In the genomic region with DNA sequence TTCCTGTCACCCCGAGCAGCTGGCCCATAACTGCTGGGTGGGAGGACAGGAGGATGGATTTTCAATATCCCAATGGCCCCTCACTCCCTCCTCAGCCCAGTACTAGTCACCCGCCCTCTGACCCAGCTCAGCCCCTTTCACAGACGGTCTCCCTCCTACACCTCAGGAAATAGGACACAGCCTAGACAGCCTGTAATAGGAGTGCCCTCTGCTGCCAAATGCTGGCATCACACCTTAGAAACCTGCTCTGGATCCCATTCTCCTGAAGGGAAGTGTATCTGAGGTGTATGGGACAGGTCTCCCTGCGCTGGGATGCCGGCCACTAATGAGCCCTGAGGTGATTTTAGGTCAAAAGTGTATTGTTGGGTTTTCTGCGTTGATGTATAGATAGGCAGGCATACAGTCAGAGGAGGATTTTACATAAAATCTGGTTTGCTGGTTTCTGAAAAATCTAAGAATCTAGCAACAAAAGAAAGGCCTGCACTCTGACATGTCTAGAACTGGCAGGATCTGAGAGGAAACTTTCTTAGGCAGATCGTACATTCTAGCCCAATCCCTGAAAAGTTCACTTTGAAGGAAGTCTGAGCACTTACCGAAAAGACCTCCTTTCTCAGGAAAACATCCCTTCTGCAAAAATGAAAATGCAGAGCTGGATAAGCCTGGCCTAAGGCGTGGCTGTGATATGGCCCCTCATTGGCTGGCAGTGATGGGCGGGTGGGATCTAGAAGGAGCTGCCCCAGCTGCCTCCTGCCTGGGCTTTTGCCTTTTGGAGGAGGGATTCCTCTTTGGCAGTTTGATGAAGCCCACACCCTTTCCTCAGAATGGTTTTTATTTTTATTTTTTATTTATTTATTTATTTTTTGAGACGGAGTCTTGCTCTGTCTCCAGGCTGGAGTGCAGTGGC, we compare ENCODE assay signal across 10 cellular contexts. TPM values are rescaled to one million over a fixed set of nuclear protein-coding genes. Genes with fewer than 3 reads are reported as not detected.
DNase-seq lines count a peak whose midpoint lies in the region; ATAC-seq and TF ChIP-seq lines count a peak whose summit lies in the region.
"Had no signal": no experiment of that assay in that cellular context is flagged by ENCODE, and none has a peak within 500 bp of the region (broad histone marks: within the 10 kb centered on the region; RNA-seq: fewer than 3 reads in every experiment).

No MANE protein-coding gene starts in this region.

- peaks cover 0 to 2% of the 10 kb centered on the region in 2 donors for H3K36me3 Mint-ChIP-seq in CD4-positive, alpha-beta memory T cell
- no peaks in the 10 kb centered on the region for H3K36me3 Mint-ChIP-seq in activated CD8-positive, alpha-beta T cell treated with anti-CD3 and anti-CD28 coated beads for 36 hours (ENCODE audit: low read depth)
- no peaks in the 10 kb centered on the region for H3K36me3 Mint-ChIP-seq in endodermal cell (ENCODE audit: low read depth)
- H3K36me3 Mint-ChIP-seq: IgD-negative memory B cell had no signal

- ATAC-seq in GM19455 (IDR thresholded peaks at IDR 0.05; ENCODE audit: unreplicated experiment): peak; percentile 64
- peak; percentile 77 for ATAC-seq in activated CD8-positive, alpha-beta T cell treated with anti-CD3 and anti-CD28 coated beads for 36 hours

- peaks cover 14 to 31% of the 10 kb centered on the region in 2 donors for H3K27me3 Mint-ChIP-seq in CD4-positive, alpha-beta memory T cell
- H3K27me3 Mint-ChIP-seq in activated CD8-positive, alpha-beta T cell treated with anti-CD3 and anti-CD28 coated beads for 36 hours: peaks cover 29% of the 10 kb centered on the region
- H3K27me3 Mint-ChIP-seq in endodermal cell (ENCODE audit: insufficient read depth): peaks cover 7% of the 10 kb centered on the region

- TF ChIP-seq CTCF in activated CD8-positive, alpha-beta T cell treated with anti-CD3 and anti-CD28 coated beads for 36 hours (IDR thresholded peaks at IDR 0.05): peak; percentile 76
- peak; percentile 83 for TF ChIP-seq CTCF in endodermal cell (conservative IDR thresholded peaks at IDR 0.05)

- peaks cover 0 to 4% (median 0%) of the 10 kb centered on the region in 8 donors for H3K9me3 Mint-ChIP-seq in CD4-positive, alpha-beta memory T cell
- peaks cover 1% of the 10 kb centered on the region for H3K9me3 Mint-ChIP-seq in activated CD8-positive, alpha-beta T cell treated with anti-CD3 and anti-CD28 coated beads for 36 hours
- peaks cover 14% of the 10 kb centered on the region for H3K9me3 Mint-ChIP-seq in endodermal cell

- H3K27ac Mint-ChIP-seq in CD4-positive, alpha-beta memory T cell: no peak overlapping the region
- H3K27ac Mint-ChIP-seq in activated CD8-positive, alpha-beta T cell treated with anti-CD3 and anti-CD28 coated beads for 36 hours: no peak overlapping the region
- no peak overlapping the region for H3K27ac Mint-ChIP-seq in endodermal cell
- H3K27ac Mint-ChIP-seq: IgD-negative memory B cell had no signal

- peak in 4 of 5 donors; percentile 25 to 37 (median 29) for DNase-seq in CD4-positive, alpha-beta memory T cell
- DNase-seq in HK-2 (ENCODE audit: unreplicated experiment) (peak; percentile 80), NCI-H748 (lab: John Stamatoyannopoulos, UW; ENCODE audit: unreplicated experiment) (peak; percentile 55), endodermal cell (peak; percentile 98), midbrain (lab: John Stamatoyannopoulos, UW) (peak; percentile 78)
- DNase-seq in activated CD8-positive, alpha-beta T cell treated with anti-CD3 and anti-CD28 coated beads for 36 hours: peak; percentile 75
- peak; percentile 10 for DNase-seq in stimulated activated naive CD4-positive, alpha-beta T cell treated with Interleukin-2 at 50 U/mL for 16 hours (lab: John Stamatoyannopoulos, UW)

- intact Hi-C loops in CD4-positive, alpha-beta memory T cell (cut with micrococcal nuclease): loop anchor here (5.0 to 10.0 kb wide), 2 partner anchors 208 to 1014 kb away; a partner anchor contains a TSS
- intact Hi-C loops in activated CD8-positive, alpha-beta T cell treated with anti-CD3 and anti-CD28 coated beads for 36 hours (cut with micrococcal nuclease): loop anchor here (2.0 kb wide), 1 partner anchor 50 kb away; no protein-coding TSS in a partner anchor

- WGBS in endodermal cell (ENCODE audit: insufficient coverage in 1 of 2, insufficient read length in 1 of 2), 2 experiments: 65 to 73% methylated on average over 7 to 10 of the region's 11 CpGs

- no peaks in the 10 kb centered on the region for H3K9me3 ChIP-seq in CD4-positive, alpha-beta memory T cell (ENCODE audit: control insufficient read depth in 1 of 2, low read length in 2 of 2)
- peaks cover 6% of the 10 kb centered on the region for H3K9me3 ChIP-seq in endodermal cell (ENCODE audit: control insufficient read depth, low read length)

- peaks cover 0 to 8% (median 3%) of the 10 kb centered on the region in 4 donors for H3K4me1 Mint-ChIP-seq in CD4-positive, alpha-beta memory T cell
- peaks cover 4% of the 10 kb centered on the region for H3K4me1 Mint-ChIP-seq in activated CD8-positive, alpha-beta T cell treated with anti-CD3 and anti-CD28 coated beads for 36 hours (ENCODE audit: low read depth)
- peaks cover 9% of the 10 kb centered on the region for H3K4me1 Mint-ChIP-seq in endodermal cell

- no peaks in the 10 kb centered on the region for H3K4me1 ChIP-seq in CD4-positive, alpha-beta memory T cell (ENCODE audit: insufficient read depth, low read length)
- no peaks in the 10 kb centered on the region for H3K4me1 ChIP-seq in endodermal cell (ENCODE audit: control insufficient read depth, insufficient read depth, low read length)

- H3K36me3 ChIP-seq in CD4-positive, alpha-beta memory T cell (ENCODE audit: insufficient read depth, low read length): no peaks in the 10 kb centered on the region
- H3K36me3 ChIP-seq in endodermal cell (ENCODE audit: control insufficient read depth, insufficient read depth, low read length): no peaks in the 10 kb centered on the region

- no peak overlapping the region for H3K4me3 Mint-ChIP-seq in CD4-positive, alpha-beta memory T cell
- no peak overlapping the region for H3K4me3 Mint-ChIP-seq in activated CD8-positive, alpha-beta T cell treated with anti-CD3 and anti-CD28 coated beads for 36 hours
- no peak overlapping the region for H3K4me3 Mint-ChIP-seq in endodermal cell
- H3K4me3 Mint-ChIP-seq: IgD-negative memory B cell had no signal

- POLR2A ChIA-PET in CD4-positive, alpha-beta memory T cell (lab: Charles Lee; ENCODE audit: partially characterized antibody): no interaction called here
- POLR2A ChIA-PET in activated CD8-positive, alpha-beta T cell treated with anti-CD3 and anti-CD28 coated beads for 36 hours (lab: Charles Lee): interaction anchor here (0.9 kb wide), 1 partner anchor 32 kb away, joined by 3 read pairs; no protein-coding TSS in a partner anchor

- H3K27ac ChIP-seq in CD4-positive, alpha-beta memory T cell (ENCODE audit: low read depth, low read length): no peak overlapping the region
- H3K27ac ChIP-seq in endodermal cell (ENCODE audit: low read depth, low read length): no peak overlapping the region

- no peak overlapping the region for H3K9ac ChIP-seq in endodermal cell (ENCODE audit: extremely low read depth, low read length, poor library complexity, severe bottlenecking)

- CTCF ChIA-PET in CD4-positive, alpha-beta memory T cell (lab: Charles Lee; ENCODE audit: partially characterized antibody): interaction anchor here (0.8 to 8.5 kb wide), 13 partner anchors 8 to 101 kb away, joined by 3 to 114 read pairs (median 3); no protein-coding TSS in a partner anchor
- CTCF ChIA-PET in activated CD8-positive, alpha-beta T cell treated with anti-CD3 and anti-CD28 coated beads for 36 hours (lab: Charles Lee): interaction anchor here (0.6 to 6.6 kb wide), 23 partner anchors 9 to 1086 kb away, joined by 3 to 181 read pairs (median 4); a partner anchor contains a TSS

- H3K27me3 ChIP-seq in CD4-positive, alpha-beta memory T cell (ENCODE audit: insufficient read depth, low read length): peaks cover 12% of the 10 kb centered on the region
- no peaks in the 10 kb centered on the region for H3K27me3 ChIP-seq in endodermal cell (ENCODE audit: control insufficient read depth, insufficient read depth, low read length, poor library complexity, severe bottlenecking)

- no peak overlapping the region for H3K4me3 ChIP-seq in CD4-positive, alpha-beta memory T cell (ENCODE audit: low read length in 2 of 2)
- no peak overlapping the region for H3K4me3 ChIP-seq in endodermal cell (ENCODE audit: low read length)

RNA-seq across cellular contexts. Expression of a gene that starts 3.7 kb away (rescaled TPM):
- total RNA-seq in CD4-positive, alpha-beta memory T cell: not detected
- not detected for polyA plus RNA-seq in CD4-positive, alpha-beta memory T cell
- not detected for total RNA-seq in activated CD8-positive, alpha-beta T cell treated with anti-CD3 and anti-CD28 coated beads for 36 hours
- 10 to 100 TPM; 32.0 to 32.5 TPM for total RNA-seq in endodermal cell
- polyA plus RNA-seq in endodermal cell (2013, experiment 1 of 2): 11.8 TPM
- polyA plus RNA-seq in endodermal cell (2013, experiment 2 of 2): 14.0 TPM
- polyA plus RNA-seq: IgD-negative memory B cell had no signal

RNA-seq across cellular contexts. Expression of a gene that starts 13.1 kb away (rescaled TPM):
- not detected for total RNA-seq in CD4-positive, alpha-beta memory T cell
- not detected for polyA plus RNA-seq in CD4-positive, alpha-beta memory T cell
- total RNA-seq in activated CD8-positive, alpha-beta T cell treated with anti-CD3 and anti-CD28 coated beads for 36 hours: not detected
- not detected for total RNA-seq in endodermal cell
- polyA plus RNA-seq in endodermal cell (2013, experiment 1 of 2): not detected
- polyA plus RNA-seq in endodermal cell (2013, experiment 2 of 2): not detected
- total RNA-seq: temporal lobe had no signal
- polyA plus RNA-seq: IgD-negative memory B cell had no signal

RNA-seq across cellular contexts. Expression of a gene that starts 55.6 kb away (rescaled TPM):
- total RNA-seq in CD4-positive, alpha-beta memory T cell: 10 to 100 TPM; 34.2 to 36.2 TPM
- 10 to 100 TPM; 14.8 to 16.5 TPM for polyA plus RNA-seq in CD4-positive, alpha-beta memory T cell
- total RNA-seq in activated CD8-positive, alpha-beta T cell treated with anti-CD3 and anti-CD28 coated beads for 36 hours: 10 to 100 TPM; 21.2 to 22.7 TPM
- total RNA-seq in endodermal cell: 10 to 100 TPM; 17.7 to 22.0 TPM
- 20.7 TPM for polyA plus RNA-seq in endodermal cell (2013, experiment 1 of 2)
- polyA plus RNA-seq in endodermal cell (2013, experiment 2 of 2): 21.4 TPM

Comparison
In these comparisons a context has a peak if more than half of its experiments do, and no peak if none do; other contexts are left out.
1. DNase-seq: peak in every context shown above with its lines; median percentile 98 in endodermal cell; 80 in HK-2; 78 in midbrain; 75 in activated CD8-positive, alpha-beta T cell treated with anti-CD3 and anti-CD28 coated beads for 36 hours; 55 in NCI-H748; 29 in CD4-positive, alpha-beta memory T cell; 10 in stimulated activated naive CD4-positive, alpha-beta T cell treated with Interleukin-2 at 50 U/mL for 16 hours.
2. RNA of a gene that starts 3.7 kb away (total RNA-seq): 32.0 to 32.5 TPM in endodermal cell; not detected in CD4-positive, alpha-beta memory T cell and not detected in activated CD8-positive, alpha-beta T cell treated with anti-CD3 and anti-CD28 coated beads for 36 hours; every median in the first group is over 10 times any median in the second.